Comparison of ENCODE assay signal across 1 cellular context in the genomic region with DNA sequence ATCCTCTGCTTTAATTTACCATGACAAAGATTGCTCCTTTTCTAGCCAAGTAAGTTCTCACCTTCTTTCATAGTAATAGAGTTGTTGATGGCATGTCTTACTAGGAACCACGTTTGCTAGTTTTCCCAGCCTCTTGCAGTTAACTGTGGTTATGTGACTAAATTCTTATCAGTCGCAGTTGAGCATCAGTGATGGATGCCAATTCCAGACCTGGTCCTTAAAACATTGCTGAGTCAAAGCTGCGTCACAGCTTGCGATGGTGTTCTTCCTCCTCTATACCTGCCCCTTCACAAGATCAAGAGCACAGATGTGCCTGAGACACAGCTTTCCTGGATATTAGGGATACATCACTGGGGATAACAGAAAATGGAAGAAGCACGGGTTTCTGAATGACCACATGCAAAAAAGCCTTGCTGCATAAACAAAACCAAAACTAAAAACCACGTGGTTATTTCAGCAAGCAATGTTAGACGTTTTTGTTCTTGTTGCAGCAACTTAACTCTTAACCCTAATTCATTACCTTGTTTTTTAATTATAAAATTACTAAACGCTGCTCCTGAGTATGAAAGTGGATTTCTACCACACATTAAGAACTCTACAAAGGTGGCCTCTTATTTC.
TF ChIP-seq lines count a peak whose summit lies in the region.

No MANE protein-coding gene starts in this region.

TF ChIP-seq in H1, 55 proteins besides CTCF, POLR2A, EP300 and RAD21 (continued from another document):
- TF ChIP-seq KDM4A (IDR thresholded peaks at IDR 0.05; ENCODE audit: low read depth, low read length, severe bottlenecking): no peak
- no peak for TF ChIP-seq SIX5 (IDR thresholded peaks at IDR 0.05; ENCODE audit: low read depth, low read length)
- no peak for TF ChIP-seq CREB1 (IDR thresholded peaks at IDR 0.05)
- TF ChIP-seq ZNF274 (IDR thresholded peaks at IDR 0.05; ENCODE audit: borderline replicate concordance, extremely low read depth, low read length): no peak
- TF ChIP-seq SP4 (IDR thresholded peaks at IDR 0.05; ENCODE audit: low read length): no peak
- TF ChIP-seq RBBP5 (IDR thresholded peaks at IDR 0.05; ENCODE audit: borderline replicate concordance, low read depth, low read length): no peak
